ENCODE assay signal across 10 cellular contexts in genomic region chr5:52990531-52990925, GRCh38. TPM values are rescaled to one million over a fixed set of nuclear protein-coding genes. Genes with fewer than 3 reads are reported as not detected.
A peak's percentile ranks its signal among the peaks of the same experiment; 100 is the strongest.
DNase-seq lines count a peak whose midpoint lies in the region; ATAC-seq, FAIRE-seq and TF ChIP-seq lines count a peak whose summit lies in the region.
"Had no signal": no experiment of that assay in that cellular context is flagged by ENCODE, and none has a peak within 500 bp of the region (broad histone marks: within the 10 kb centered on the region; RNA-seq: fewer than 3 reads in every experiment).

No MANE protein-coding gene starts in this region.

- POLR2A ChIA-PET in activated CD4-positive, alpha-beta T cell treated with anti-CD3 and anti-CD28 coated beads for 36 hours (lab: Charles Lee) = no interaction called here

- 61% methylated on average over 4 of the region's 4 CpGs for WGBS in hepatocyte (ENCODE audit: low lambda C conversion rate, missing lambda C conversion rate)
- WGBS in spleen, 5 donors = 69 to 77% (median 75%) methylated on average over 4 of the region's 4 CpGs
- 18 to 56% (median 35%) methylated on average over 4 of the region's 4 CpGs for WGBS in small intestine, 3 donors
- 36 to 50% methylated on average over 4 of the region's 4 CpGs for WGBS in body of pancreas, 2 donors

- H3K9me3 ChIP-seq in astrocyte (ENCODE audit: insufficient read depth, low read depth, low read length) = no peaks in the 10 kb centered on the region
- H3K9me3 ChIP-seq in hepatocyte (ENCODE audit: low read depth) = no peaks in the 10 kb centered on the region
- no peaks in the 10 kb centered on the region for H3K9me3 ChIP-seq in spleen
- no peaks in the 10 kb centered on the region for H3K9me3 ChIP-seq in small intestine (ENCODE audit: control insufficient read depth, low read depth)
- no peaks in the 10 kb centered on the region for H3K9me3 ChIP-seq in body of pancreas

- no peaks in the 10 kb centered on the region for H3K27me3 ChIP-seq in astrocyte (ENCODE audit: insufficient read depth, low read length)
- no peaks in the 10 kb centered on the region for H3K27me3 ChIP-seq in hepatocyte
- H3K27me3 ChIP-seq in spleen (replicated peaks in 1 of 7) = peaks cover 2 to 39% (median 12%) of the 10 kb centered on the region in 7 donors
- H3K27me3 ChIP-seq in small intestine (ENCODE audit: control insufficient read depth in 2 of 2, insufficient read depth in 2 of 2, low read length in 2 of 2) = no peaks in the 10 kb centered on the region
- no peaks in the 10 kb centered on the region for H3K27me3 ChIP-seq in body of pancreas

- FAIRE-seq in astrocyte (lab: Jason Lieb, UNC) = no peak
- FAIRE-seq in small intestine (lab: Jason Lieb, UNC) = no peak

- peaks cover 22% of the 10 kb centered on the region for H3K4me1 ChIP-seq in astrocyte (ENCODE audit: insufficient read depth, low read length)
- no peaks in the 10 kb centered on the region for H3K4me1 ChIP-seq in hepatocyte (ENCODE audit: insufficient read depth)
- peaks cover 0 to 41% (median 25%) of the 10 kb centered on the region in 6 donors for H3K4me1 ChIP-seq in spleen
- peaks cover 0 to 4% of the 10 kb centered on the region in 2 donors for H3K4me1 ChIP-seq in small intestine (ENCODE audit: control insufficient read depth in 2 of 2, insufficient read depth in 1 of 2, low read depth in 1 of 2, low read length in 1 of 2)
- peaks cover 15% of the 10 kb centered on the region for H3K4me1 ChIP-seq in body of pancreas

- peak; percentile 52 for DNase-seq in activated CD4-positive, alpha-beta T cell treated with anti-CD3 and anti-CD28 coated beads, Interleukin-2, amount 10 ng/mL, durations not matched to agents 24 days and 14 days
- DNase-seq in activated CD4-positive, alpha-beta T cell treated with anti-CD3 and anti-CD28 coated beads for 36 hours = no peak
- DNase-seq in astrocyte (ENCODE audit: low read depth) = no peak
- no peak for DNase-seq in hepatocyte (ENCODE audit: low spot score)
- no peak for DNase-seq in spleen
- no peak for DNase-seq in small intestine
- DNase-seq in body of pancreas = no peak
- no peak for DNase-seq in mesenteric fat pad (ENCODE audit: low spot score)
- DNase-seq: activated CD8-positive, alpha-beta memory T cell treated with anti-CD3 and anti-CD28 coated beads, Interleukin-2, amount 50 U/mL, for 4 hours; NCI-H2171 had no signal

- H3K4me3 ChIP-seq in astrocyte (ENCODE audit: insufficient read depth, low read depth, low read length) = peak overlapping the region; percentile 87
- H3K4me3 ChIP-seq in hepatocyte = peak overlapping the region; percentile 89
- H3K4me3 ChIP-seq in spleen = peak overlapping the region in 7 of 8 donors; percentile 55 to 87 (median 67)
- H3K4me3 ChIP-seq in small intestine (ENCODE audit: low read depth in 1 of 2, low read length in 2 of 2) = peak overlapping the region in 1 of 2 donors; percentile 88
- H3K4me3 ChIP-seq in body of pancreas = no peak overlapping the region

- H3K36me3 Mint-ChIP-seq in activated CD4-positive, alpha-beta T cell treated with anti-CD3 and anti-CD28 coated beads, Interleukin-2, amount 10 ng/mL, durations not matched to agents 24 days and 14 days (ENCODE audit: low read depth) = peaks cover 17% of the 10 kb centered on the region
- no peaks in the 10 kb centered on the region for H3K36me3 Mint-ChIP-seq in activated CD4-positive, alpha-beta T cell treated with anti-CD3 and anti-CD28 coated beads for 36 hours (ENCODE audit: low read depth)
- H3K36me3 Mint-ChIP-seq in astrocyte (ENCODE audit: low read depth, unreplicated experiment) = peaks cover 2% of the 10 kb centered on the region

- H3K27ac Mint-ChIP-seq in activated CD4-positive, alpha-beta T cell treated with anti-CD3 and anti-CD28 coated beads, Interleukin-2, amount 10 ng/mL, durations not matched to agents 24 days and 14 days = no peak overlapping the region
- no peak overlapping the region for H3K27ac Mint-ChIP-seq in activated CD4-positive, alpha-beta T cell treated with anti-CD3 and anti-CD28 coated beads for 36 hours
- peak overlapping the region; percentile 21 for H3K27ac Mint-ChIP-seq in astrocyte (ENCODE audit: unreplicated experiment)

- no peak overlapping the region for H3K27ac ChIP-seq in astrocyte (ENCODE audit: low read depth, low read length)
- H3K27ac ChIP-seq in hepatocyte = peak overlapping the region; percentile 62
- H3K27ac ChIP-seq in spleen = peak overlapping the region in 7 of 8 donors; percentile 66 to 83 (median 80)
- H3K27ac ChIP-seq in small intestine (ENCODE audit: low read depth in 1 of 2, low read length in 1 of 2) = no peak overlapping the region
- no peak overlapping the region for H3K27ac ChIP-seq in body of pancreas

- H3K4me3 Mint-ChIP-seq in activated CD4-positive, alpha-beta T cell treated with anti-CD3 and anti-CD28 coated beads, Interleukin-2, amount 10 ng/mL, durations not matched to agents 24 days and 14 days = peak overlapping the region; percentile 84
- no peak overlapping the region for H3K4me3 Mint-ChIP-seq in activated CD4-positive, alpha-beta T cell treated with anti-CD3 and anti-CD28 coated beads for 36 hours
- H3K4me3 Mint-ChIP-seq in astrocyte (ENCODE audit: unreplicated experiment) = peak overlapping the region; percentile 88

- TF ChIP-seq CTCF in astrocyte (IDR thresholded peaks at IDR 0.05; ENCODE audit: insufficient read depth, low read depth, low read length) = no peak
- TF ChIP-seq CTCF in hepatocyte (IDR thresholded peaks at IDR 0.05; ENCODE audit: poor library complexity) = no peak
- no peak for TF ChIP-seq CTCF in spleen (IDR thresholded peaks at IDR 0.05 in 8 of 11, conservative IDR thresholded peaks at IDR 0.05 in 3 of 11)
- TF ChIP-seq CTCF in body of pancreas (IDR thresholded peaks at IDR 0.05) = no peak

- peak overlapping the region; percentile 79 for H3K9ac ChIP-seq in astrocyte (ENCODE audit: low read length)

- CTCF ChIA-PET in activated CD4-positive, alpha-beta T cell treated with anti-CD3 and anti-CD28 coated beads for 36 hours (lab: Charles Lee) = interaction anchor here (0.7 to 1.4 kb wide), 4 partner anchors 38 to 106 kb away, joined by 3 to 5 read pairs (median 3); no protein-coding TSS in a partner anchor

- H3K79me2 ChIP-seq in astrocyte (ENCODE audit: insufficient read depth, low read length) (peaks cover 62% of the 10 kb centered on the region), hepatocyte (peaks cover 14% of the 10 kb centered on the region)

- peaks cover 1% of the 10 kb centered on the region for H3K27me3 Mint-ChIP-seq in activated CD4-positive, alpha-beta T cell treated with anti-CD3 and anti-CD28 coated beads, Interleukin-2, amount 10 ng/mL, durations not matched to agents 24 days and 14 days
- H3K27me3 Mint-ChIP-seq in activated CD4-positive, alpha-beta T cell treated with anti-CD3 and anti-CD28 coated beads for 36 hours = peaks cover 42% of the 10 kb centered on the region
- no peaks in the 10 kb centered on the region for H3K27me3 Mint-ChIP-seq in astrocyte (ENCODE audit: low read depth, unreplicated experiment)

- H3K9me2 ChIP-seq in hepatocyte (replicated peaks; ENCODE audit: insufficient read depth) = no peaks in the 10 kb centered on the region

- intact Hi-C loops in activated CD4-positive, alpha-beta T cell treated with anti-CD3 and anti-CD28 coated beads, Interleukin-2, amount 10 ng/mL, durations not matched to agents 24 days and 14 days (cut with micrococcal nuclease) = loop anchor here (1.0 kb wide), 1 partner anchor 8 kb away; no protein-coding TSS in a partner anchor
- intact Hi-C loops in activated CD4-positive, alpha-beta T cell treated with anti-CD3 and anti-CD28 coated beads for 36 hours (cut with DNase I, micrococcal nuclease) = no loop called here
- intact Hi-C loops in spleen (cut with DNase I; ENCODE audit: low total_unique reads) (no loop called here), body of pancreas (cut with DNase I) (no loop called here)

- H4K20me1 ChIP-seq in astrocyte (ENCODE audit: insufficient read depth, low read length) (peaks cover 8% of the 10 kb centered on the region), hepatocyte (ENCODE audit: insufficient read depth, poor library complexity, severe bottlenecking) (no peaks in the 10 kb centered on the region)

- H3K9me3 Mint-ChIP-seq in activated CD4-positive, alpha-beta T cell treated with anti-CD3 and anti-CD28 coated beads, Interleukin-2, amount 10 ng/mL, durations not matched to agents 24 days and 14 days = peaks cover 3% of the 10 kb centered on the region
- no peaks in the 10 kb centered on the region for H3K9me3 Mint-ChIP-seq in activated CD4-positive, alpha-beta T cell treated with anti-CD3 and anti-CD28 coated beads for 36 hours (ENCODE audit: low read depth)
- H3K9me3 Mint-ChIP-seq in astrocyte (ENCODE audit: unreplicated experiment) = no peaks in the 10 kb centered on the region

- peaks cover 43% of the 10 kb centered on the region for H3K4me1 Mint-ChIP-seq in activated CD4-positive, alpha-beta T cell treated with anti-CD3 and anti-CD28 coated beads, Interleukin-2, amount 10 ng/mL, durations not matched to agents 24 days and 14 days
- peaks cover 16% of the 10 kb centered on the region for H3K4me1 Mint-ChIP-seq in activated CD4-positive, alpha-beta T cell treated with anti-CD3 and anti-CD28 coated beads for 36 hours
- H3K4me1 Mint-ChIP-seq in astrocyte (ENCODE audit: low read depth, unreplicated experiment) = peaks cover 21% of the 10 kb centered on the region

- H3K4me2 ChIP-seq in astrocyte (ENCODE audit: low read length) (peak overlapping the region; percentile 97), hepatocyte (peak overlapping the region; percentile 85)

- TF ChIP-seq POLR2A in spleen (IDR thresholded peaks at IDR 0.05) (no peak), body of pancreas (IDR thresholded peaks at IDR 0.05) (no peak)

- no peak for ATAC-seq in activated CD4-positive, alpha-beta T cell treated with anti-CD3 and anti-CD28 coated beads for 36 hours
- ATAC-seq in body of pancreas = no peak

- peaks cover 9% of the 10 kb centered on the region for H3K36me3 ChIP-seq in astrocyte (ENCODE audit: insufficient read depth, low read length)
- H3K36me3 ChIP-seq in hepatocyte (replicated peaks; ENCODE audit: insufficient read depth, low read depth) = no peaks in the 10 kb centered on the region
- H3K36me3 ChIP-seq in spleen = no peaks in the 10 kb centered on the region
- H3K36me3 ChIP-seq in small intestine (ENCODE audit: control insufficient read depth in 2 of 2, insufficient read depth in 2 of 2, low read length in 2 of 2) = peaks cover 0 to 2% of the 10 kb centered on the region in 2 donors
- no peaks in the 10 kb centered on the region for H3K36me3 ChIP-seq in body of pancreas (replicated peaks in 1 of 2; ENCODE audit: insufficient read depth in 1 of 2, low read depth in 2 of 2)

- H2AFZ ChIP-seq in astrocyte (ENCODE audit: low read depth, low read length) (no peak overlapping the region), hepatocyte (peak overlapping the region; percentile 85)

RNA-seq across cellular contexts. Expression of gene ITGA2, which starts 1.4 kb away (rescaled TPM):
- total RNA-seq in activated CD4-positive, alpha-beta T cell treated with anti-CD3 and anti-CD28 coated beads, Interleukin-2, amount 10 ng/mL, durations not matched to agents 24 days and 14 days = 3.5 and 3.9 TPM in 2 replicates
- total RNA-seq in activated CD4-positive, alpha-beta T cell treated with anti-CD3 and anti-CD28 coated beads for 36 hours = under 1 TPM; 0.61 to 0.71 TPM
- total RNA-seq in astrocyte (20.1 and 35.9 TPM in 2 replicates), hepatocyte (10.2 and 10.8 TPM in 2 replicates), spleen (10 to 100 TPM; 10.4 to 21.6 (median 18.3) TPM), body of pancreas (1 to 10 TPM; 4.0 to 4.4 TPM), mesenteric fat pad (2.4 TPM)
- polyA plus RNA-seq in hepatocyte (1.5 and 2.5 TPM in 2 replicates), spleen (1 to 10 TPM in 2 of 3 donors, under 1 TPM in 1; 0.54 to 1.8 (median 1.7) TPM), small intestine (1 to 10 TPM; 1.8 to 9.8 (median 1.9) TPM)

Comparison
In these comparisons a context has a peak if more than half of its experiments do, and no peak if none do; other contexts are left out.
1. H3K27ac ChIP-seq: peak in hepatocyte (single experiment) and spleen (7 of 8); none in astrocyte (single experiment), small intestine (0 of 2) and body of pancreas (0 of 4).
2. H3K4me3 ChIP-seq: peak in astrocyte (single experiment), hepatocyte (single experiment) and spleen (7 of 8); none in body of pancreas (0 of 2).